Comparison of ENCODE assay signal across 14 cellular contexts in the genomic region with DNA sequence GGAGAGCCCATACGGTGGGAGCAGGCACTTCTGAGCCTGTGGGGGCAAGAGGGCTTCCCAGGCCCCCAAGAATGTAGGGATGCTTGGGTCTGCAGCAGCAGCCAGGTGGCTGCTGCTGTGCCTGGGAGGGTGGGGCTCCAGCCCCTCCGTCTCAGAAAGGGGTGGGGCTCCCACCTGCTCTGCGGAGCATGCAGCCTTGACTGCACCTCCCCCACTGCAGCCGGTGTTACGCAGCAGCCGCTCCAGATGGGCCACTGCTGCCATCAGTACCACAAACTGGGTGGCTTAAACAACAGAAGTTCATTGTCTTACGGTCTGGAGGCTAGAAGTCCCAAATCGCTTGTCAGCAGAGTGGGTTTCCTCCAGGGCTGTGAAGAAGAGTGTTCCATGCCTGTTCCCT.
A peak's percentile ranks its signal among the peaks of the same experiment; 100 is the strongest.
DNase-seq lines count a peak whose midpoint lies in the region; ATAC-seq lines count a peak whose summit lies in the region.
"Had no signal": no experiment of that assay in that cellular context is flagged by ENCODE, and none has a peak within 500 bp of the region (broad histone marks: within the 10 kb centered on the region; RNA-seq: fewer than 3 reads in every experiment).

No MANE protein-coding gene starts in this region.

- H3K36me3 ChIP-seq in aorta (ENCODE audit: control insufficient read depth in 1 of 2, insufficient read depth in 2 of 2, low read length in 1 of 2), result no peaks in the 10 kb centered on the region

- H3K9me3 ChIP-seq in aorta (ENCODE audit: control insufficient read depth, low read length), result peaks cover 1% of the 10 kb centered on the region

- H3K4me3 ChIP-seq in aorta (ENCODE audit: low read length in 2 of 2), result no peak overlapping the region
- H3K4me3 ChIP-seq: GM23248 had no signal

- no peaks in the 10 kb centered on the region for H3K4me1 ChIP-seq in aorta (ENCODE audit: control insufficient read depth in 1 of 2, insufficient read depth in 2 of 2, low read length in 2 of 2)
- H3K4me1 ChIP-seq: Caco-2 had no signal

- no peak overlapping the region for H3K27ac ChIP-seq in aorta (ENCODE audit: low read depth in 1 of 2, low read length in 2 of 2)
- H3K27ac ChIP-seq: C4-2B, GM23248 had no signal

- intact Hi-C loops in aorta (cut with DNase I), result no loop called here

- peak; percentile 15 for ATAC-seq in aorta (ENCODE audit: low FRiP score)
- ATAC-seq: HCT116 had no signal

- whole genome bisulfite sequencing in aorta, 2 donors, result 85 to 86% methylated on average over 8 of the region's 8 CpGs

- DNase-seq in NCI-H2171 (lab: John Stamatoyannopoulos, UW) (peak; percentile 70), NCI-H524 treated with DMSO at 0.1 percent for 48 hours (lab: John Stamatoyannopoulos, UW) (peak; percentile 62), globus pallidus (ENCODE audit: low spot score) (peak; percentile 18), aorta (no peak), NCI-H345 (lab: John Stamatoyannopoulos, UW) (no peak), NK-92 (lab: John Stamatoyannopoulos, UW; ENCODE audit: unreplicated experiment) (no peak), NCI-H2196 (lab: John Stamatoyannopoulos, UW; ENCODE audit: unreplicated experiment) (no peak)
- DNase-seq: ACHN; Caco-2; CD4-positive, alpha-beta T cell; GM23248; HFFc6 had no signal

- H3K27me3 ChIP-seq in aorta (ENCODE audit: control insufficient read depth in 1 of 2, insufficient read depth in 2 of 2, low read length in 1 of 2), result no peaks in the 10 kb centered on the region

Comparison
In these comparisons a context has a peak if more than half of its experiments do, and no peak if none do; other contexts are left out.
1. DNase-seq: peak in NCI-H2171 (single experiment), NCI-H524 treated with DMSO at 0.1 percent for 48 hours (single experiment) and globus pallidus (single experiment); none in aorta (0 of 2), NCI-H345 (single experiment), NK-92 (single experiment) and NCI-H2196 (single experiment).